27 cellular contexts compared by ENCODE assay signal in genomic region chr15:36517758-36518157, GRCh38.
"Had no signal": no experiment of that assay in that cellular context is flagged by ENCODE, and none has a peak within 500 bp of the region (broad histone marks: within the 10 kb centered on the region; RNA-seq: fewer than 3 reads in every experiment).

No MANE protein-coding gene starts in this region.

- H3K9me3 ChIP-seq: left lung, lower lobe of right lung, neutrophil, right atrium auricular region, right lobe of liver, stomach, testis, thyroid gland, transverse colon, upper lobe of left lung, vagina had no signal

- H3K27ac ChIP-seq: left lung, lower lobe of right lung, neural progenitor cell, neutrophil, parathyroid adenoma, right atrium auricular region, right lobe of liver, stomach, testis, thyroid gland, transverse colon, upper lobe of left lung, vagina had no signal

- H3K4me1 ChIP-seq: left lung, lower lobe of right lung, neural progenitor cell, parathyroid adenoma, right atrium auricular region, right lobe of liver, stomach, testis, thyroid gland, transverse colon, upper lobe of left lung, vagina had no signal

- H3K36me3 ChIP-seq: left lung, lower lobe of right lung, neural progenitor cell, neutrophil, right atrium auricular region, right lobe of liver, stomach, thyroid gland, transverse colon, upper lobe of left lung, vagina had no signal

- H3K4me2 ChIP-seq: neural progenitor cell, smooth muscle cell had no signal

- ATAC-seq: left colon; left lung; lower lobe of right lung; naive thymus-derived CD8-positive, alpha-beta T cell; right lobe of liver; stimulated activated naive B cell treated with anti-CD40 and anti-IgM and Interleukin-4, amounts not matched to agents 10 μg/mL and 1 μg/mL and 100 μg/mL, for 72 hours; stimulated activated naive CD8-positive, alpha-beta T cell treated with anti-CD3 and anti-CD28 coated beads, Interleukin-15, Interleukin-2, amounts not matched to agents 100 U/mL and 50 U/mL, for 24 hours had no signal

- H3K79me2 ChIP-seq: parathyroid adenoma had no signal

- H3K27me3 ChIP-seq: left lung, neural progenitor cell, neutrophil, right atrium auricular region, right lobe of liver, stomach, testis, thyroid gland, transverse colon, upper lobe of left lung, vagina had no signal

- DNase-seq: hypothalamus; immature natural killer cell; kidney; left colon; left lung; lower lobe of right lung; mammary epithelial cell; mesenchymal stem cell; naive thymus-derived CD8-positive, alpha-beta T cell; occipital lobe; right lobe of liver; stimulated activated CD4-positive, alpha-beta T cell treated with anti-CD3 and anti-CD28 coated beads, Interleukin-1b, Interleukin-23, amount 100 ng/mL, for 48 hours; stimulated activated CD4-positive, alpha-beta T cell treated with anti-CD3 and anti-CD28 coated beads, Interleukin-4, amount 100 ng/mL, for 1 hour; stimulated activated naive B cell treated with anti-CD40 and anti-IgM and Interleukin-4, amounts not matched to agents 10 μg/mL and 1 μg/mL and 100 μg/mL, for 72 hours; stimulated activated naive CD8-positive, alpha-beta T cell treated with anti-CD3 and anti-CD28 coated beads, Interleukin-15, Interleukin-2, amounts not matched to agents 100 U/mL and 50 U/mL, for 24 hours; stomach; testis; thyroid gland; transverse colon; upper lobe of left lung had no signal

- FAIRE-seq: islet of Langerhans, kidney had no signal

- H2AFZ ChIP-seq: neural progenitor cell, parathyroid adenoma had no signal

- H3K9ac ChIP-seq: neural progenitor cell, parathyroid adenoma had no signal

- H3K4me3 ChIP-seq: left lung, lower lobe of right lung, neural progenitor cell, right atrium auricular region, right lobe of liver, smooth muscle cell, stomach, testis, thyroid gland, transverse colon, upper lobe of left lung, vagina had no signal
